Comparison of ENCODE assay signal across 8 cellular contexts in the genomic region with DNA sequence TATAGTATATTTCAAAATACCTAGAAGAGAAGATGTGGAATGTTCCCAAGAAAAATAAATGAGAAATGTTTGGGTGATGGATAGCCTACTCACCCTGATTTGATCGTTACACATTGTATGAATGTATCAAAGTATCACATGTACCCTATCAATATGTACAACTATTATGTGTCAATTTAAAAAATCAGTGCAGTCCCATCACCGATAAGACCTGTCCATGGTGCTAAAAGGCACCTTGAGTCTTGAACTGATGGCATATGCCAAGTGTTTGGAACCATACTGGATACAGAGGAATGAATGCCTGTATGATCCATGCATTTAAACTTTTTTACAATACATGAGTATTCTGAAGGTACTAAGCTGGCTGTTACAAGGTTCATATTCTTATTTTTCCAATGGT. TPM values are rescaled to one million over a fixed set of nuclear protein-coding genes. Genes with fewer than 3 reads are reported as not detected.
"Had no signal": no experiment of that assay in that cellular context is flagged by ENCODE, and none has a peak within 500 bp of the region (broad histone marks: within the 10 kb centered on the region; RNA-seq: fewer than 3 reads in every experiment).

No MANE protein-coding gene starts in this region.

- ATAC-seq: GM23338 had no signal

- FAIRE-seq: H1, H54 had no signal

- H3K4me3 ChIP-seq: GM23338 had no signal

- H3K4me2 ChIP-seq: GM23338 had no signal

- H2AFZ ChIP-seq: GM23338 had no signal

- H3K27ac ChIP-seq: HL-60 had no signal

- DNase-seq: H9, HFFc6, IMR-90, KBM-7 had no signal

RNA-seq across cellular contexts. Expression of a gene that starts 50.2 kb away (rescaled TPM):
- total RNA-seq: HFFc6, IMR-90 had no signal
- polyA plus RNA-seq: IMR-90 had no signal
